10 cellular contexts compared by ENCODE assay signal in the genomic region with DNA sequence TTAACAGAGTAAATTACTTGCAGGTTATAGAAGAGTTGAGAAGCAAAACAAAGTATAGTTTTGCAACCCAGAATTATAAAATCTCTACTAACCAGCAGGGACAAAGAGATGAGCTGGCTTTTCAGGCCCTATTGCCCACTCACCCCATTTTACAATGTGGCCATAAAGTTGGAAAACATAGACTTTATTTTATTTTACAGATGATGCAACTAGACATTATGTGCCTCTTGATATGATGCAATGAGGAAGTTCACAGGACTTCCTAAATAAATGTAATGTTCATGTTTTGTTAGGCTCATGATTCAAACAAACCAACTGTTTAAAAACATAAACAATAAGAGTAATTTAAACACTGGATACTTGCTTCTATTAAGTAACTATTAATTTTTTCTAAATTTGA.
DNase-seq lines count a peak whose midpoint lies in the region; ATAC-seq, FAIRE-seq and TF ChIP-seq lines count a peak whose summit lies in the region.
"Had no signal": no experiment of that assay in that cellular context is flagged by ENCODE, and none has a peak within 500 bp of the region (broad histone marks: within the 10 kb centered on the region; RNA-seq: fewer than 3 reads in every experiment).

No MANE protein-coding gene starts in this region.

- DNase-seq in MV-4-11 (lab: John Stamatoyannopoulos, UW) (peak; percentile 59), epithelial cell of prostate (ENCODE audit: low read depth, low spot score) (no peak), pancreas (no peak), GM19240 (ENCODE audit: insufficient read length, low spot score) (no peak), left ventricle myocardium superior (no peak)
- DNase-seq in stimulated activated naive CD8-positive, alpha-beta T cell treated with anti-CD3 and anti-CD28 coated beads, Interleukin-15, Interleukin-2, amounts not matched to agents 100 U/mL and 50 U/mL, for 24 hours, result no peak
- DNase-seq: activated CD4-positive, alpha-beta T cell treated with anti-CD3 and anti-CD28 coated beads, Interleukin-2, amount 50 U/mL, for 48 hours; activated T-cell treated with anti-CD3 and anti-CD28 coated beads, Interleukin-2, amount 50 U/mL, for 48 hours had no signal

- H3K27ac ChIP-seq in epithelial cell of prostate (peak overlapping the region; percentile 6), pancreas (no peak overlapping the region)

- no peaks in the 10 kb centered on the region for H3K4me1 ChIP-seq in pancreas

- ATAC-seq in GM18909 (IDR thresholded peaks at IDR 0.05; ENCODE audit: poor library complexity, unreplicated experiment) (peak; percentile 7), pancreas (no peak), left ventricle myocardium superior (no peak), GM19452 (IDR thresholded peaks at IDR 0.05; ENCODE audit: unreplicated experiment) (no peak)
- ATAC-seq in stimulated activated naive CD8-positive, alpha-beta T cell treated with anti-CD3 and anti-CD28 coated beads, Interleukin-15, Interleukin-2, amounts not matched to agents 100 U/mL and 50 U/mL, for 24 hours, result no peak

- no peak overlapping the region for H3K4me3 ChIP-seq in pancreas

- no peaks in the 10 kb centered on the region for H3K27me3 ChIP-seq in pancreas

- H3K9me3 ChIP-seq in pancreas, result no peaks in the 10 kb centered on the region

- FAIRE-seq in pancreas (lab: Jason Lieb, UNC), result peak; percentile 5

- intact Hi-C loops in pancreas (cut with DNase I), result no loop called here
- intact Hi-C loops in left ventricle myocardium superior (cut with micrococcal nuclease), result no loop called here

- TF ChIP-seq CTCF in pancreas (IDR thresholded peaks at IDR 0.05), result no peak

- H3K36me3 ChIP-seq in pancreas, result no peaks in the 10 kb centered on the region
